In the genomic region with DNA sequence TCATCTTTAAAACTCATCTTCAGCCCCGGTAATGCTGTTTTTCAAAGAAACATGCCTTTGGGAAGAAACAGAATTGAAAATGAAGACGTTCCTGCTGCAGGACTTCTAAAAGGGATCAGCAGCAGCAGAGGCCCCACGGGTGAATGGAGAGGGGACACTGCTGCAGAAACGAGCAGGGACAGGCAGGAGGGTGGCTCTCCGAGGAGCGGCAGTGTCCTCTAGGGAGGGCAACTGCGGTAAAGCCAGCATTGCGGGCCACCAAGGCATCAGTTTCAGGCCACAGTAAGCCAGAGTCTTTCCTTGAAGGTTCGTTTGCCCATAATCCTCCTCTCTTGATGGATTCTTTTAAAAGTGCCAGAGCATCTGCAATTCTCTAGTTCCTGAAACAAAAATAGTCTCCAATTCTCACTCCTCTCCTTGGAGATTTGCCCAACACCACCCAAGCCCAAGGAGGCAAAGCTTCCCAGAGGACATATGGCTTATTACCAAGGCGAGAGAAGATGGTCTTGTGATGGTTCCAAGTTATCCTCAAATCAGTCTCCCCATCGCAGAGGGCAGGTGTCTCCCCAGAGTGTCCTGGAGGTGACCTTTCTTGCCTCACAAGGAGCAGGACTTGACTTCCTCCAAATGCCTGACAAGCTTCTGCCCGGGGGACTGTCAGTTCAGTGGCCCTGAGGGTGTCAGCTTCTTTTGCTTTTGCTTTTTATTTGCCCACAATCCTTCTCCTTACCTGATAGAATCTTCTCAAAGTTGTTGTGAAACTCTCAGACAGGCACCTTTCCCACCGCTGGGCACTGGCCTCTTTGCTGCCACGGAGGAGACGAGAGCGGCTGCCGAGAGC, we compare ENCODE assay signal across 15 cellular contexts.
"Had no signal": no experiment of that assay in that cellular context is flagged by ENCODE, and none has a peak within 500 bp of the region (broad histone marks: within the 10 kb centered on the region; RNA-seq: fewer than 3 reads in every experiment).

No MANE protein-coding gene starts in this region.

- H3K27me3 Mint-ChIP-seq: activated CD4-positive, alpha-beta T cell treated with anti-CD3 and anti-CD28 coated beads, Interleukin-2, amount 10 ng/mL, durations not matched to agents 24 days and 14 days had no signal

- DNase-seq: activated CD4-positive, alpha-beta T cell treated with anti-CD3 and anti-CD28 coated beads, Interleukin-2, amount 10 ng/mL, durations not matched to agents 24 days and 14 days; activated naive CD4-positive, alpha-beta T cell; activated T-cell treated with anti-CD3 and anti-CD28 coated beads, Interleukin-2, amount 50 U/mL, for 24 hours; central memory CD4-positive, alpha-beta T cell; esophagus squamous epithelium; lower lobe of right lung; natural killer cell; ovary; right cardiac atrium; stimulated activated CD4-positive, alpha-beta T cell treated with anti-CD3 and anti-CD28 coated beads, Interleukin-4, amount 100 ng/mL, for 24 hours; stimulated activated naive CD4-positive, alpha-beta T cell treated with Interleukin-2 at 50 U/mL for 16 hours; thyroid gland had no signal

- H3K4me3 Mint-ChIP-seq: activated CD4-positive, alpha-beta T cell treated with anti-CD3 and anti-CD28 coated beads, Interleukin-2, amount 10 ng/mL, durations not matched to agents 24 days and 14 days; activated CD8-positive, alpha-beta T cell treated with anti-CD3 and anti-CD28 coated beads, Interleukin-2, amount 10 ng/mL, durations not matched to agents 7 days and 5 days; activated naive CD8-positive, alpha-beta T cell; activated T-cell treated with anti-CD3 and anti-CD28 coated beads, Interleukin-2, amount 50 U/mL, for 24 hours; natural killer cell had no signal

- H3K36me3 Mint-ChIP-seq: activated naive CD8-positive, alpha-beta T cell; natural killer cell had no signal

- H3K27ac Mint-ChIP-seq: activated CD4-positive, alpha-beta T cell treated with anti-CD3 and anti-CD28 coated beads, Interleukin-2, amount 10 ng/mL, durations not matched to agents 24 days and 14 days; activated CD8-positive, alpha-beta T cell treated with anti-CD3 and anti-CD28 coated beads, Interleukin-2, amount 10 ng/mL, durations not matched to agents 7 days and 5 days; activated naive CD8-positive, alpha-beta T cell; activated T-cell treated with anti-CD3 and anti-CD28 coated beads, Interleukin-2, amount 50 U/mL, for 24 hours; activated T-helper 2 cell treated with anti-CD3 and anti-CD28 coated beads, Interferon-gamma antibody, Interleukin-2, Interleukin-4, amounts not matched to agents 10 μg/mL and 5 μg/mL and 100 μg/mL, durations not matched to agents 14 hours and 24 hours and 36 hours; natural killer cell had no signal

- H3K9me3 Mint-ChIP-seq: activated CD4-positive, alpha-beta T cell treated with anti-CD3 and anti-CD28 coated beads, Interleukin-2, amount 10 ng/mL, durations not matched to agents 24 days and 14 days; activated T-helper 2 cell treated with anti-CD3 and anti-CD28 coated beads, Interferon-gamma antibody, Interleukin-2, Interleukin-4, amounts not matched to agents 10 μg/mL and 5 μg/mL and 100 μg/mL, durations not matched to agents 14 hours and 24 hours and 36 hours; natural killer cell had no signal

- H3K4me1 Mint-ChIP-seq: activated CD4-positive, alpha-beta T cell treated with anti-CD3 and anti-CD28 coated beads, Interleukin-2, amount 10 ng/mL, durations not matched to agents 24 days and 14 days; natural killer cell had no signal
